ENCODE assay signal across 2 cellular contexts in the genomic region with DNA sequence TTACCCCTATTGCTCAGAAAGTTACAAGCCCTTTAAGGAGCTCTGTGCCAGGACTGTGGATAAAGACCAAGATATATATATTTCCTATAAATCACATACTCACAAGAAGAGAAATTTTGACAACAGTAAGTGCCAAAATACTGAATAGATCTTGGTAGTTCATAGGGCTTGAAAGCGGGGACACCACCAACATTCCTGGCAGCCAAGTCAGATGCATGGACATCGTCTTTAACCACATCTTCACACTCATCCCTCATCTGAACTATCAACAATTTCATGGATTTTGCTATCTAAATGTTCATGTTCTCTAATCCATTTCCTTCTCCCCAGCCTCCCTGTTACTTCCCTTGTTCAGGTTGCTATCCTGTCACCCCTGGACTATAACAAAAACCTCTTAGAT.
TF ChIP-seq lines count a peak whose summit lies in the region.

No MANE protein-coding gene starts in this region.

TF ChIP-seq in IMR-90, 13 proteins besides CTCF, POLR2A, EP300 and RAD21 (continued from another document):
- TF ChIP-seq USF2 (IDR thresholded peaks at IDR 0.05; ENCODE audit: low read depth, low read length): no peak

TF ChIP-seq in SK-N-SH treated with all-trans-retinoic acid at 6 μM for 48 hours, 23 proteins besides CTCF, POLR2A, EP300 and RAD21 (continued from another document):
- TF ChIP-seq CREB5 (CRISPR knock-in tag; IDR thresholded peaks at IDR 0.05; ENCODE audit: low read depth) (no peak), ZNF8 (CRISPR knock-in tag; IDR thresholded peaks at IDR 0.05) (no peak), BACH2 (CRISPR knock-in tag; IDR thresholded peaks at IDR 0.05; ENCODE audit: borderline replicate concordance) (no peak), GLIS3 (CRISPR knock-in tag; IDR thresholded peaks at IDR 0.05) (no peak), ZC3H10 (CRISPR knock-in tag; IDR thresholded peaks at IDR 0.05) (no peak), ZNF565 (CRISPR knock-in tag; conservative IDR thresholded peaks at IDR 0.05; ENCODE audit: low read depth) (no peak), ISL1 (CRISPR knock-in tag; IDR thresholded peaks at IDR 0.05) (no peak), SNAI2 (CRISPR knock-in tag; IDR thresholded peaks at IDR 0.05) (no peak), ZFP30 (CRISPR knock-in tag; IDR thresholded peaks at IDR 0.05) (no peak)
